ENCODE assay signal across 8 cellular contexts in genomic region chr3:123723527-123724168, GRCh38.
DNase-seq lines count a peak whose midpoint lies in the region; ATAC-seq, FAIRE-seq and TF ChIP-seq lines count a peak whose summit lies in the region.

No MANE protein-coding gene starts in this region.

- H3K4me2 ChIP-seq in mammary epithelial cell (ENCODE audit: insufficient read depth, low read depth, low read length): no peak overlapping the region

- no peaks in the 10 kb centered on the region for H3K27me3 ChIP-seq in CD8-positive, alpha-beta memory T cell (ENCODE audit: insufficient read depth, low read length, poor library complexity, severe bottlenecking)
- H3K27me3 ChIP-seq in mammary epithelial cell (ENCODE audit: insufficient read depth, low read length): no peaks in the 10 kb centered on the region

- H3K9me3 ChIP-seq in CD8-positive, alpha-beta memory T cell (ENCODE audit: low read length): no peaks in the 10 kb centered on the region
- H3K9me3 ChIP-seq in mammary epithelial cell (replicated peaks; ENCODE audit: insufficient read depth, low read length) (no peaks in the 10 kb centered on the region), kidney (ENCODE audit: control insufficient read depth in 1 of 2, low read length in 2 of 2) (no peaks in the 10 kb centered on the region)

- CTCF ChIA-PET in CD8-positive, alpha-beta memory T cell (lab: Charles Lee): interaction anchor here (0.9 to 1.8 kb wide), 6 partner anchors 9 to 398 kb away, joined by 3 to 7 read pairs (median 3); no protein-coding TSS in a partner anchor
- CTCF ChIA-PET in mammary epithelial cell (lab: Charles Lee; ENCODE audit: low non-redundant PET): interaction anchor here (0.6 to 1.4 kb wide), 6 partner anchors 9 to 309 kb away, joined by 3 to 8 read pairs (median 4); no protein-coding TSS in a partner anchor

- H3K27ac Mint-ChIP-seq in CD8-positive, alpha-beta memory T cell: no peak overlapping the region

- BruUV-seq in mammary epithelial cell (replicated peaks; lab: Mats Ljungman, UMichigan): no TSS peak

- H4K20me1 ChIP-seq in mammary epithelial cell (ENCODE audit: insufficient read depth, low read length): no peaks in the 10 kb centered on the region

- H3K9ac ChIP-seq in mammary epithelial cell (ENCODE audit: insufficient read depth, low read length) (no peak overlapping the region), kidney (ENCODE audit: low read length in 2 of 2) (no peak overlapping the region)

- dilution Hi-C loops in mammary epithelial cell (cut with HindIII; ENCODE audit: low sequenced_read_pairs): no loop called here

- POLR2A ChIA-PET in CD8-positive, alpha-beta memory T cell (lab: Charles Lee): no interaction called here

- ATAC-seq in GM21423 (IDR thresholded peaks at IDR 0.05; ENCODE audit: unreplicated experiment) (peak; percentile 59), GM18519 (IDR thresholded peaks at IDR 0.05; ENCODE audit: low FRiP score, unreplicated experiment) (no peak)

- no peaks in the 10 kb centered on the region for H3K36me3 ChIP-seq in CD8-positive, alpha-beta memory T cell (ENCODE audit: insufficient read depth, low read length)
- H3K36me3 ChIP-seq in mammary epithelial cell (ENCODE audit: insufficient read depth, low read length) (peaks cover 2% of the 10 kb centered on the region), kidney (ENCODE audit: control insufficient read depth in 1 of 2, insufficient read depth in 2 of 2, low read length in 2 of 2) (peaks cover 0 to 3% of the 10 kb centered on the region in 2 donors)

- H3K9me3 Mint-ChIP-seq in CD8-positive, alpha-beta memory T cell: no peaks in the 10 kb centered on the region

- H3K27ac ChIP-seq in CD8-positive, alpha-beta memory T cell (ENCODE audit: low read depth, low read length): no peak overlapping the region
- no peak overlapping the region for H3K27ac ChIP-seq in mammary epithelial cell (ENCODE audit: insufficient read depth, low read depth, low read length)
- no peak overlapping the region for H3K27ac ChIP-seq in kidney (ENCODE audit: low read depth in 2 of 2, low read length in 2 of 2)

- no peaks in the 10 kb centered on the region for H3K79me2 ChIP-seq in mammary epithelial cell (ENCODE audit: insufficient read depth, low read length)

- H3K4me3 ChIP-seq in CD8-positive, alpha-beta memory T cell (ENCODE audit: low read length): no peak overlapping the region
- H3K4me3 ChIP-seq in mammary epithelial cell (replicated peaks in 1 of 3; ENCODE audit: insufficient read depth in 1 of 3, low read depth in 2 of 3, low read length in 3 of 3): no peak overlapping the region
- H3K4me3 ChIP-seq in kidney (ENCODE audit: low read length in 2 of 2): no peak overlapping the region

- FAIRE-seq in kidney (lab: Jason Lieb, UNC): peak; percentile 17

- peak in 3 of 5 donors; percentile 6 to 28 (median 21) for DNase-seq in CD8-positive, alpha-beta memory T cell
- DNase-seq in NCI-H187 (lab: John Stamatoyannopoulos, UW): peak; percentile 25 to 48
- peak in 3 of 5 experiments; percentile 2 to 75 (median 8) for DNase-seq in T-helper 2 cell
- peak; percentile 66 for DNase-seq in mammary epithelial cell
- no peak for DNase-seq in kidney
- DNase-seq in stimulated activated CD4-positive, alpha-beta T cell treated with anti-CD3 and anti-CD28 coated beads, Interleukin-4, amount 100 ng/mL, for 24 hours: peak; percentile 45

- intact Hi-C loops in mammary epithelial cell (cut with micrococcal nuclease) (loop anchor here (1.0 to 5.0 kb wide), 5 partner anchors 71 to 354 kb away; no protein-coding TSS in a partner anchor), kidney (cut with DNase I) (loop anchor here (5.0 kb wide), 1 partner anchor 71 kb away; no protein-coding TSS in a partner anchor)

- H3K4me1 Mint-ChIP-seq in CD8-positive, alpha-beta memory T cell: peaks cover 0 to 5% (median 5%) of the 10 kb centered on the region in 3 donors

- in situ Hi-C loops in mammary epithelial cell (cut with MboI; ENCODE audit: low sequenced_read_pairs in 2 of 2): no loop called here

- H3K36me3 Mint-ChIP-seq in CD8-positive, alpha-beta memory T cell: no peaks in the 10 kb centered on the region

- H3K27me3 Mint-ChIP-seq in CD8-positive, alpha-beta memory T cell: peaks cover 16 to 25% of the 10 kb centered on the region in 2 donors

- 15% methylated on average over 9 of the region's 9 CpGs for WGBS in mammary epithelial cell (ENCODE audit: low coverage, missing lambda C conversion rate)

- H2AFZ ChIP-seq in mammary epithelial cell (ENCODE audit: low read depth, low read length): no peak overlapping the region

- no peak overlapping the region for H3K4me3 Mint-ChIP-seq in CD8-positive, alpha-beta memory T cell

- TF ChIP-seq CTCF in mammary epithelial cell (conservative IDR thresholded peaks at IDR 0.05 in 1 of 2, IDR thresholded peaks at IDR 0.05 in 1 of 2; ENCODE audit: extremely low read depth in 1 of 2, insufficient read depth in 1 of 2, low read depth in 1 of 2, low read length in 2 of 2) (peak; percentile 87 to 92), kidney (IDR thresholded peaks at IDR 0.05; ENCODE audit: borderline replicate concordance, extremely low read depth, insufficient read depth) (peak; percentile 92)

- H3K4me1 ChIP-seq in CD8-positive, alpha-beta memory T cell (ENCODE audit: insufficient read depth, low read length): no peaks in the 10 kb centered on the region
- peaks cover 7% of the 10 kb centered on the region for H3K4me1 ChIP-seq in mammary epithelial cell (ENCODE audit: insufficient read depth, low read length)
- peaks cover 0 to 12% of the 10 kb centered on the region in 2 donors for H3K4me1 ChIP-seq in kidney (ENCODE audit: control insufficient read depth in 1 of 2, insufficient read depth in 1 of 2, low read depth in 1 of 2, low read length in 2 of 2)
